Comparison of ENCODE assay signal across 8 cellular contexts in the genomic region with DNA sequence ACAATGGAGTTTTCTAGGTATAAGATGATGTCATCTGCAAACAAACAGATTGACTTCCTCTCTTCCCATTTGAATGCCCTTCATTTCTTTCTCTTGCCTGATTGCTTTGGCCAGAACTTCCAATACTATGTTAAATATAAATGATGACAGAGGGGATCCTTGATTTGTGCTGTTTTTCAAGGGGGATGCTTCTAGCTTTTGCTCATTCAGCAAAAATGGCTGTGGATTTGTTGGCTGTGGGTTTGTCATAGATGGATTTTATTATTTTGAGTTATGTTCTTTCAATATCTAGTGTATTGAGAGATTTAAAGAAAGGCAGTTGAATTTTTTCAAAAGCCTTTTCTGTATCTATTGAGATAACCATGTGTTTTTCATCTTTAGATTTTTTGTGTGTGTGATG.
"Had no signal": no experiment of that assay in that cellular context is flagged by ENCODE, and none has a peak within 500 bp of the region (broad histone marks: within the 10 kb centered on the region; RNA-seq: fewer than 3 reads in every experiment).

No MANE protein-coding gene starts in this region.

- H3K36me3 ChIP-seq: HAP-1 had no signal

- DNase-seq: GM23248, GOT3, H7, HFFc6, KG1 had no signal

- H3K4me3 ChIP-seq: GM23248, HAP-1 had no signal

- H2AFZ ChIP-seq: GM23248 had no signal

- ATAC-seq: HCT116 had no signal

- H3K9me3 ChIP-seq: HAP-1 had no signal

- H3K9ac ChIP-seq: GM23248 had no signal

- H3K27ac ChIP-seq: GM23248, HL-60 had no signal

- H3K4me1 ChIP-seq: HAP-1 had no signal
